ENCODE assay signal across 8 cellular contexts in the genomic region with DNA sequence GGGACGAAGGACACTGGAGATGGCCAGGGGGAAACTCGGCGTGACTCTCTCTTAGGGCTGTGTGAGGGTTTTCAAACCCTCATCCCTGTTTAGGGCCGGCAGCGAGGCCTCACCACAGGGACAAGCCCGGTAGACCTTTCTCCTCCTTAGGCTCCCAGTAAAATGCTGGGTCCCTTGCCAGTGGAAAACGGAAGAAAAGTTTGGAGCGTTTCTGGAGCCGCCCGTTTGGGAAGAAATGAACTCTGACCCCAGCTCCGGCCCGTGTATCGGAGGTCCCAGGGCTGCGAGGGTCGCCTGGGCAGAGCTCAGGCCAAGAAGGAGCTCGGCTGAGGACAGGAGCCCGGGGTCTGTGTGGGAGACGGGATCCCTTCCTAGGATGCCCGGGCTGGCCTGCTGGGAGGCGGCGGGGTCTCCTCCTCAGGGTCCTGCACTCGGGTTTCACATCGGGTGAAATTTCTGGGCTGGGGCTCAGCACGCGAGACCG. TPM values are rescaled to one million over a fixed set of nuclear protein-coding genes. Genes with fewer than 3 reads are reported as not detected.
DNase-seq lines count a peak whose midpoint lies in the region; ATAC-seq, FAIRE-seq and TF ChIP-seq lines count a peak whose summit lies in the region.

No MANE protein-coding gene starts in this region.

- peak overlapping the region; percentile 76 to 93 (median 87) for H3K27ac Mint-ChIP-seq in CD4-positive, CD25-positive, alpha-beta regulatory T cell
- H3K27ac Mint-ChIP-seq in activated naive CD4-positive, alpha-beta T cell treated with anti-CD3 and anti-CD28 coated beads, Interleukin-2, amount 50 U/mL, for 24 hours, result peak overlapping the region; percentile 82
- H3K27ac Mint-ChIP-seq in stimulated activated effector memory CD8-positive, alpha-beta T cell treated with anti-CD3 and anti-CD28 coated beads, Interleukin-12 subunit alpha, Interleukin-12 subunit beta, amount 100 ng/mL, for 72 hours, result peak overlapping the region; percentile 99

- H3K9me3 Mint-ChIP-seq in CD4-positive, CD25-positive, alpha-beta regulatory T cell, result peaks cover 0 to 20% (median 2%) of the 10 kb centered on the region in 7 donors
- no peaks in the 10 kb centered on the region for H3K9me3 Mint-ChIP-seq in activated naive CD4-positive, alpha-beta T cell treated with anti-CD3 and anti-CD28 coated beads, Interleukin-2, amount 50 U/mL, for 24 hours
- no peaks in the 10 kb centered on the region for H3K9me3 Mint-ChIP-seq in stimulated activated effector memory CD8-positive, alpha-beta T cell treated with anti-CD3 and anti-CD28 coated beads, Interleukin-12 subunit alpha, Interleukin-12 subunit beta, amount 100 ng/mL, for 72 hours

- peaks cover 0 to 8% of the 10 kb centered on the region in 2 experiments for H3K9me3 ChIP-seq in CD4-positive, CD25-positive, alpha-beta regulatory T cell (ENCODE audit: control insufficient read depth in 2 of 2, low read length in 2 of 2)

- H3K4me3 ChIP-seq in CD4-positive, CD25-positive, alpha-beta regulatory T cell (ENCODE audit: low read depth, low read length), result peak overlapping the region; percentile 59
- peak overlapping the region; percentile 60 for H3K4me3 ChIP-seq in iPS-11a (ENCODE audit: low read depth, low read length)

- TF ChIP-seq CTCF in D721Med (IDR thresholded peaks at IDR 0.05; ENCODE audit: insufficient read depth, missing control alignments), result no peak

- H3K27me3 ChIP-seq in CD4-positive, CD25-positive, alpha-beta regulatory T cell (ENCODE audit: control insufficient read depth, insufficient read depth, low read length), result peaks cover 4% of the 10 kb centered on the region

- H3K27me3 Mint-ChIP-seq in CD4-positive, CD25-positive, alpha-beta regulatory T cell, result peaks cover 27% of the 10 kb centered on the region
- no peaks in the 10 kb centered on the region for H3K27me3 Mint-ChIP-seq in activated naive CD4-positive, alpha-beta T cell treated with anti-CD3 and anti-CD28 coated beads, Interleukin-2, amount 50 U/mL, for 24 hours

- no peak for ATAC-seq in CD4-positive, CD25-positive, alpha-beta regulatory T cell (ENCODE audit: low read depth in 2 of 2)
- ATAC-seq in HG03196 (IDR thresholded peaks at IDR 0.05; ENCODE audit: unreplicated experiment), result peak; percentile 17
- peak; percentile 4 for ATAC-seq in stimulated activated effector memory CD8-positive, alpha-beta T cell treated with anti-CD3 and anti-CD28 coated beads, Interleukin-12 subunit alpha, Interleukin-12 subunit beta, amount 100 ng/mL, for 72 hours

- peaks cover 26% of the 10 kb centered on the region for H3K4me1 ChIP-seq in CD4-positive, CD25-positive, alpha-beta regulatory T cell (ENCODE audit: control insufficient read depth, insufficient read depth, low read length, poor library complexity, severe bottlenecking)

- H3K4me1 Mint-ChIP-seq in CD4-positive, CD25-positive, alpha-beta regulatory T cell, result peaks cover 8 to 30% (median 27%) of the 10 kb centered on the region in 4 donors
- H3K4me1 Mint-ChIP-seq in activated naive CD4-positive, alpha-beta T cell treated with anti-CD3 and anti-CD28 coated beads, Interleukin-2, amount 50 U/mL, for 24 hours, result peaks cover 23% of the 10 kb centered on the region
- peaks cover 29% of the 10 kb centered on the region for H3K4me1 Mint-ChIP-seq in stimulated activated effector memory CD8-positive, alpha-beta T cell treated with anti-CD3 and anti-CD28 coated beads, Interleukin-12 subunit alpha, Interleukin-12 subunit beta, amount 100 ng/mL, for 72 hours

- no peak for DNase-seq in CD4-positive, CD25-positive, alpha-beta regulatory T cell
- no peak for DNase-seq in stimulated activated effector memory CD8-positive, alpha-beta T cell treated with anti-CD3 and anti-CD28 coated beads, Interleukin-12 subunit alpha, Interleukin-12 subunit beta, amount 100 ng/mL, for 72 hours (ENCODE audit: low spot score in 2 of 2)
- no peak for DNase-seq in cerebellar nuclear complex (lab: John Stamatoyannopoulos, UW)
- DNase-seq in D721Med (ENCODE audit: insufficient read length, low spot score), result no peak
- DNase-seq in NCI-H1694 (lab: John Stamatoyannopoulos, UW), result no peak

- H3K36me3 ChIP-seq in CD4-positive, CD25-positive, alpha-beta regulatory T cell (ENCODE audit: control insufficient read depth, insufficient read depth, low read length), result no peaks in the 10 kb centered on the region

- H3K4me3 Mint-ChIP-seq in CD4-positive, CD25-positive, alpha-beta regulatory T cell, result peak overlapping the region; percentile 88 to 95 (median 90)
- H3K4me3 Mint-ChIP-seq in activated naive CD4-positive, alpha-beta T cell treated with anti-CD3 and anti-CD28 coated beads, Interleukin-2, amount 50 U/mL, for 24 hours, result peak overlapping the region; percentile 79
- H3K4me3 Mint-ChIP-seq in stimulated activated effector memory CD8-positive, alpha-beta T cell treated with anti-CD3 and anti-CD28 coated beads, Interleukin-12 subunit alpha, Interleukin-12 subunit beta, amount 100 ng/mL, for 72 hours, result peak overlapping the region; percentile 95

- H3K36me3 Mint-ChIP-seq in CD4-positive, CD25-positive, alpha-beta regulatory T cell, result peaks cover 3% of the 10 kb centered on the region
- no peaks in the 10 kb centered on the region for H3K36me3 Mint-ChIP-seq in activated naive CD4-positive, alpha-beta T cell treated with anti-CD3 and anti-CD28 coated beads, Interleukin-2, amount 50 U/mL, for 24 hours
- peaks cover 33% of the 10 kb centered on the region for H3K36me3 Mint-ChIP-seq in stimulated activated effector memory CD8-positive, alpha-beta T cell treated with anti-CD3 and anti-CD28 coated beads, Interleukin-12 subunit alpha, Interleukin-12 subunit beta, amount 100 ng/mL, for 72 hours

- H3K27ac ChIP-seq in CD4-positive, CD25-positive, alpha-beta regulatory T cell (ENCODE audit: insufficient read depth, low read length, poor library complexity, severe bottlenecking), result peak overlapping the region; percentile 67

- no peak for FAIRE-seq in D721Med (lab: Jason Lieb, UNC)

RNA-seq across cellular contexts. Expression of a gene that starts 23.2 kb away (rescaled TPM):
- 3.8 TPM for total RNA-seq in CD4-positive, CD25-positive, alpha-beta regulatory T cell
- polyA plus RNA-seq in CD4-positive, CD25-positive, alpha-beta regulatory T cell, result 1 to 10 TPM; 1.9 to 2.3 (median 2.1) TPM

RNA-seq across cellular contexts. Expression of a gene that starts 29.9 kb away (rescaled TPM):
- total RNA-seq in CD4-positive, CD25-positive, alpha-beta regulatory T cell, result not detected
- polyA plus RNA-seq in CD4-positive, CD25-positive, alpha-beta regulatory T cell, result under 1 TPM in 3 of 4 donors, not detected in 1; 0.20 to 0.70 (median 0.61) TPM

RNA-seq across cellular contexts. Expression of a gene that starts 45.7 kb away (rescaled TPM):
- total RNA-seq in CD4-positive, CD25-positive, alpha-beta regulatory T cell, result not detected
- not detected for polyA plus RNA-seq in CD4-positive, CD25-positive, alpha-beta regulatory T cell

RNA-seq across cellular contexts. Expression of a gene that starts 59.0 kb away (rescaled TPM):
- total RNA-seq in CD4-positive, CD25-positive, alpha-beta regulatory T cell, result 0.81 TPM
- not detected for polyA plus RNA-seq in CD4-positive, CD25-positive, alpha-beta regulatory T cell

Comparison
In these comparisons a context has a peak if more than half of its experiments do, and no peak if none do; other contexts are left out.
1. ATAC-seq: peak in HG03196 (single experiment) and stimulated activated effector memory CD8-positive, alpha-beta T cell treated with anti-CD3 and anti-CD28 coated beads, Interleukin-12 subunit alpha, Interleukin-12 subunit beta, amount 100 ng/mL, for 72 hours (single experiment); none in CD4-positive, CD25-positive, alpha-beta regulatory T cell (0 of 2).
2. Peak in every context shown above with its lines, with median percentiles within 50 percentile points of each other: H3K27ac Mint-ChIP-seq and H3K4me3 Mint-ChIP-seq.